In genomic region chr19:4636151-4636717, GRCh38 we compare ENCODE assay signal across 8 cellular contexts. TPM values are rescaled to one million over a fixed set of nuclear protein-coding genes. Genes with fewer than 3 reads are reported as not detected.
DNase-seq lines count a peak whose midpoint lies in the region; ATAC-seq and TF ChIP-seq lines count a peak whose summit lies in the region.

No MANE protein-coding gene starts in this region.

- H3K36me3 ChIP-seq in MG63 (no peaks in the 10 kb centered on the region), brain microvascular endothelial cell (replicated peaks) (no peaks in the 10 kb centered on the region)

- H3K9me3 ChIP-seq in MG63, result no peaks in the 10 kb centered on the region

- in situ Hi-C loops in brain microvascular endothelial cell (cut with HindIII; ENCODE audit: low pct_ligation_motif_present, low sequenced_read_pairs), result no loop called here

- H3K4me3 ChIP-seq in MG63 (peak overlapping the region; percentile 36), brain microvascular endothelial cell (ENCODE audit: low read depth, low read length) (peak overlapping the region; percentile 52)

- H3K27ac ChIP-seq in brain microvascular endothelial cell, result no peak overlapping the region

- DNase-seq in EL (peak; percentile 56), MG63 (peak; percentile 54), UCSD-AML1 (lab: John Stamatoyannopoulos, UW; ENCODE audit: unreplicated experiment) (peak; percentile 82), brain microvascular endothelial cell (no peak), iPS-NIHi7 (ENCODE audit: extremely low spot score) (peak; percentile 83)
- DNase-seq in stimulated activated CD4-positive, alpha-beta T cell treated with anti-CD3 and anti-CD28 coated beads, Interleukin-12 subunit alpha, Interleukin-12 subunit beta, amount 100 ng/mL, for 4 hours, result peak; percentile 81

- ATAC-seq in GM19324 (IDR thresholded peaks at IDR 0.05; ENCODE audit: low FRiP score, unreplicated experiment) (no peak), GM19035 (IDR thresholded peaks at IDR 0.05; ENCODE audit: unreplicated experiment) (no peak)

- TF ChIP-seq CTCF in brain microvascular endothelial cell (IDR thresholded peaks at IDR 0.05; ENCODE audit: low read depth, low read length, missing control alignments), result peak; percentile 69

- no peaks in the 10 kb centered on the region for H3K27me3 ChIP-seq in MG63
- no peaks in the 10 kb centered on the region for H3K27me3 ChIP-seq in brain microvascular endothelial cell (replicated peaks)

RNA-seq across cellular contexts. Expression of gene TNFAIP8L1, which starts 3.1 kb away (rescaled TPM):
- total RNA-seq in MG63 (2014; rRNA removed; shearing (Covaris generic); ENCODE audit: low replicate concordance), result 1.2 and 1.5 TPM in 2 replicates

RNA-seq across cellular contexts. Expression of gene MYDGF, which starts 33.9 kb away (rescaled TPM):
- 161 and 252 TPM in 2 replicates for total RNA-seq in MG63 (2014; rRNA removed; shearing (Covaris generic); ENCODE audit: low replicate concordance)
